21 cellular contexts compared by ENCODE assay signal in the genomic region with DNA sequence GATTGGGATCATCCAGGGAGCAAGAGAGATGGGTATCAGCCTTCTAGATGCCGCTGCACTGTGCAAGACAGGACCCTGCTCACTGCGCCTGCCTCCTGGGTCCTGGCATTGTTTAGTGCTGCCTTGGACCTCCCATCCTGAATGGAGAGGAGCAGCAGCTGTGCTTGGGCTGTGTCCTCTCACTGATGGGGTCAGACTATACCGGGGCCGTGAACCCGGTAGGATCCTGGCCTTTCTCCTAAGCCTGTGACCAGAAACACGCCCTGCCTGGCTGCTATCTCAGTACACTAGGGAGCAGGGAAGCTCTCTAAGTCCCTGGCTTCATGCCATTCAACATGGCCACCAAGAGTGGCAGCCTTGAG.
"Had no signal": no experiment of that assay in that cellular context is flagged by ENCODE, and none has a peak within 500 bp of the region (broad histone marks: within the 10 kb centered on the region; RNA-seq: fewer than 3 reads in every experiment).

No MANE protein-coding gene starts in this region.

- H3K27ac Mint-ChIP-seq: activated naive CD8-positive, alpha-beta T cell treated with anti-CD3 and anti-CD28 coated beads for 36 hours; memory B cell had no signal

- H3K36me3 ChIP-seq: cardiac muscle cell, left lung, ovary, right lobe of liver, upper lobe of left lung had no signal

- H3K4me1 ChIP-seq: left lung, right lobe of liver, upper lobe of left lung had no signal

- H3K4me1 Mint-ChIP-seq: activated naive CD8-positive, alpha-beta T cell treated with anti-CD3 and anti-CD28 coated beads for 36 hours; memory B cell; naive B cell had no signal

- H3K36me3 Mint-ChIP-seq: activated naive CD8-positive, alpha-beta T cell treated with anti-CD3 and anti-CD28 coated beads for 36 hours; naive B cell had no signal

- ATAC-seq: left lung, mucosa of descending colon had no signal

- H3K9me3 ChIP-seq: left lung, mucosa of descending colon, ovary, right lobe of liver, testis, upper lobe of left lung had no signal

- H3K4me3 ChIP-seq: cardiac muscle cell, dorsolateral prefrontal cortex, left lung, mucosa of descending colon, ovary, right lobe of liver, SK-N-MC, testis, upper lobe of left lung had no signal

- H3K27me3 ChIP-seq: cardiac muscle cell, ovary, right lobe of liver, testis, upper lobe of left lung had no signal

- H3K27ac ChIP-seq: cardiac muscle cell, dorsolateral prefrontal cortex, left lung, ovary, right lobe of liver, SK-N-MC, testis, upper lobe of left lung had no signal

- H3K4me3 Mint-ChIP-seq: activated naive CD8-positive, alpha-beta T cell treated with anti-CD3 and anti-CD28 coated beads for 36 hours; memory B cell; naive B cell; neural crest cell had no signal

- H3K9me3 Mint-ChIP-seq: activated naive CD8-positive, alpha-beta T cell treated with anti-CD3 and anti-CD28 coated beads for 36 hours had no signal

- H3K27me3 Mint-ChIP-seq: memory B cell had no signal

- DNase-seq: activated CD4-positive, alpha-beta T cell treated with anti-CD3 and anti-CD28 coated beads for 48 hours; activated CD4-positive, CD25-positive, alpha-beta regulatory T cell; activated naive CD8-positive, alpha-beta T cell treated with anti-CD3 and anti-CD28 coated beads for 36 hours; amygdala; foreskin melanocyte; glutamatergic neuron; hippocampal formation; left lung; mucosa of descending colon; naive B cell; ovary; right lobe of liver; small intestine; stimulated activated CD4-positive, alpha-beta T cell treated with anti-CD3 and anti-CD28 coated beads, Interleukin-4, amount 100 ng/mL, for 1 hour; testis; upper lobe of left lung had no signal
